ENCODE assay signal across 8 cellular contexts in genomic region chr7:56092789-56093531, GRCh38. TPM values are rescaled to one million over a fixed set of nuclear protein-coding genes. Genes with fewer than 3 reads are reported as not detected.
DNase-seq lines count a peak whose midpoint lies in the region; ATAC-seq and TF ChIP-seq lines count a peak whose summit lies in the region.

Gene PHKG1, minus strand, starts transcription at chr7:56092952. Its CDS starts 4,011 bp downstream, at chr7:56088941.

- in situ Hi-C loops in GM13976 (cut with MboI; ENCODE audit: low sequenced_read_pairs, unreplicated experiment), result loop anchor here (25.0 kb wide), 2 partner anchors 456 to 806 kb away; no protein-coding TSS in a partner anchor

- DNase-seq in GM13976 (ENCODE audit: low spot score), result peak; percentile 19
- DNase-seq in epidermal melanocyte (ENCODE audit: insufficient read length, low spot score), result peak; percentile 85
- peak; percentile 68 for DNase-seq in mucosa of gallbladder (ENCODE audit: low spot score)
- no peak for DNase-seq in retina
- no peak for DNase-seq in activated T-cell treated with anti-CD3 and anti-CD28 coated beads, Interleukin-2, amount 50 U/mL, for 48 hours
- DNase-seq in SKM-1 (lab: John Stamatoyannopoulos, UW; ENCODE audit: unreplicated experiment), result no peak

- ATAC-seq in HG03097 (IDR thresholded peaks at IDR 0.05; ENCODE audit: low FRiP score, unreplicated experiment), result no peak

- TF ChIP-seq CTCF in GM13976 (IDR thresholded peaks at IDR 0.05; ENCODE audit: borderline replicate concordance, control extremely low read depth, extremely low read depth, insufficient read depth, missing control alignments), result no peak

TF ChIP-seq in PFSK-1, 5 proteins besides CTCF, POLR2A, EP300 and RAD21:
- peak; percentile 72 for TF ChIP-seq FOXP2 (optimal IDR thresholded peaks at IDR 0.05; ENCODE audit: borderline replicate concordance, extremely low read depth, extremely low read length, insufficient read depth)
- no peak for TF ChIP-seq SIN3A (IDR thresholded peaks at IDR 0.05; ENCODE audit: borderline replicate concordance, insufficient read depth, low read length)

RNA-seq across cellular contexts. Expression of gene PHKG1, which starts in this region (rescaled TPM):
- polyA plus RNA-seq in PFSK-1 (2012; ENCODE audit: insufficient read length, low read depth), result 2.1 TPM
- total RNA-seq in mucosa of gallbladder, result 0.89 TPM

Comparison
In these comparisons a context has a peak if more than half of its experiments do, and no peak if none do; other contexts are left out.
1. Peak in DNase-seq in mucosa of gallbladder; RNA of the gene not detected or under 1 TPM.
2. DNase-seq: peak in GM13976 (single experiment) and epidermal melanocyte (single experiment); none in retina (single experiment), activated T-cell treated with anti-CD3 and anti-CD28 coated beads, Interleukin-2, amount 50 U/mL, for 48 hours (0 of 2) and SKM-1 (single experiment).